ENCODE assay signal across 2 cellular contexts in the genomic region with DNA sequence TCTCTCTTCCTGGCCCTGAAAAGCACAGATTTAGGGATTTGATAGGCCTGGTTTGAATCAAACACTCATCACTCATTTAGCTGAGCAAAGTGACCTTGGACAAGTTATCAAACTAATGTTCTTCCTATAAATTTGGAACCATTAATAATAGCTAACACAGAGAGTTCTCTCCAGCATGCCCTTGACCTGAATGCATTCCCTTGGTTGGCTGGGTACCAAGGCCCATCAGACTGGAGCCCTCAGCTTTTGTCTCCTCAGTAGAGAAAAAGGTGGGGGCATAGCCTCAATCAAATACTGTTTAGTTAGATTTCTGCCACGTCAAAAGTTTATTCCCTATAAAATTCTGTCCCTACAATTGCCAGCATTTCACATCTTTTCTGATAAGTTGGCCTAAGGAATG.
TF ChIP-seq lines count a peak whose summit lies in the region.

No MANE protein-coding gene starts in this region.

TF ChIP-seq in GM23338, 12 proteins besides CTCF, POLR2A, EP300 and RAD21 (continues in another document):
- TF ChIP-seq ZNF114 (CRISPR knock-in tag; IDR thresholded peaks at IDR 0.05) (no peak), STAT1 (IDR thresholded peaks at IDR 0.05; ENCODE audit: unreplicated experiment) (no peak), EZH2 (IDR thresholded peaks at IDR 0.05; ENCODE audit: low read depth, unreplicated experiment) (no peak), JUNB (IDR thresholded peaks at IDR 0.05; ENCODE audit: unreplicated experiment) (no peak), ZNF331 (CRISPR knock-in tag; IDR thresholded peaks at IDR 0.05; ENCODE audit: low read depth) (no peak), CREB1 (CRISPR knock-in tag; IDR thresholded peaks at IDR 0.05; ENCODE audit: low read depth) (no peak), NANOG (IDR thresholded peaks at IDR 0.05; ENCODE audit: borderline replicate concordance) (no peak)
- TF ChIP-seq, protein P1, sequence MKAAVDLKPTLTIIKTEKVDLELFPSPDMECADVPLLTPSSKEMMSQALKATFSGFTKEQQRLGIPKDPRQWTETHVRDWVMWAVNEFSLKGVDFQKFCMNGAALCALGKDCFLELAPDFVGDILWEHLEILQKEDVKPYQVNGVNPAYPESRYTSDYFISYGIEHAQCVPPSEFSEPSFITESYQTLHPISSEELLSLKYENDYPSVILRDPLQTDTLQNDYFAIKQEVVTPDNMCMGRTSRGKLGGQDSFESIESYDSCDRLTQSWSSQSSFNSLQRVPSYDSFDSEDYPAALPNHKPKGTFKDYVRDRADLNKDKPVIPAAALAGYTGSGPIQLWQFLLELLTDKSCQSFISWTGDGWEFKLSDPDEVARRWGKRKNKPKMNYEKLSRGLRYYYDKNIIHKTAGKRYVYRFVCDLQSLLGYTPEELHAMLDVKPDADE (IDR thresholded peaks at IDR 0.05): no peak
- TF ChIP-seq, protein P2, sequence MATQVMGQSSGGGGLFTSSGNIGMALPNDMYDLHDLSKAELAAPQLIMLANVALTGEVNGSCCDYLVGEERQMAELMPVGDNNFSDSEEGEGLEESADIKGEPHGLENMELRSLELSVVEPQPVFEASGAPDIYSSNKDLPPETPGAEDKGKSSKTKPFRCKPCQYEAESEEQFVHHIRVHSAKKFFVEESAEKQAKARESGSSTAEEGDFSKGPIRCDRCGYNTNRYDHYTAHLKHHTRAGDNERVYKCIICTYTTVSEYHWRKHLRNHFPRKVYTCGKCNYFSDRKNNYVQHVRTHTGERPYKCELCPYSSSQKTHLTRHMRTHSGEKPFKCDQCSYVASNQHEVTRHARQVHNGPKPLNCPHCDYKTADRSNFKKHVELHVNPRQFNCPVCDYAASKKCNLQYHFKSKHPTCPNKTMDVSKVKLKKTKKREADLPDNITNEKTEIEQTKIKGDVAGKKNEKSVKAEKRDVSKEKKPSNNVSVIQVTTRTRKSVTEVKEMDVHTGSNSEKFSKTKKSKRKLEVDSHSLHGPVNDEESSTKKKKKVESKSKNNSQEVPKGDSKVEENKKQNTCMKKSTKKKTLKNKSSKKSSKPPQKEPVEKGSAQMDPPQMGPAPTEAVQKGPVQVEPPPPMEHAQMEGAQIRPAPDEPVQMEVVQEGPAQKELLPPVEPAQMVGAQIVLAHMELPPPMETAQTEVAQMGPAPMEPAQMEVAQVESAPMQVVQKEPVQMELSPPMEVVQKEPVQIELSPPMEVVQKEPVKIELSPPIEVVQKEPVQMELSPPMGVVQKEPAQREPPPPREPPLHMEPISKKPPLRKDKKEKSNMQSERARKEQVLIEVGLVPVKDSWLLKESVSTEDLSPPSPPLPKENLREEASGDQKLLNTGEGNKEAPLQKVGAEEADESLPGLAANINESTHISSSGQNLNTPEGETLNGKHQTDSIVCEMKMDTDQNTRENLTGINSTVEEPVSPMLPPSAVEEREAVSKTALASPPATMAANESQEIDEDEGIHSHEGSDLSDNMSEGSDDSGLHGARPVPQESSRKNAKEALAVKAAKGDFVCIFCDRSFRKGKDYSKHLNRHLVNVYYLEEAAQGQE (IDR thresholded peaks at IDR 0.05; ENCODE audit: unreplicated experiment): no peak
- TF ChIP-seq, protein P3, sequence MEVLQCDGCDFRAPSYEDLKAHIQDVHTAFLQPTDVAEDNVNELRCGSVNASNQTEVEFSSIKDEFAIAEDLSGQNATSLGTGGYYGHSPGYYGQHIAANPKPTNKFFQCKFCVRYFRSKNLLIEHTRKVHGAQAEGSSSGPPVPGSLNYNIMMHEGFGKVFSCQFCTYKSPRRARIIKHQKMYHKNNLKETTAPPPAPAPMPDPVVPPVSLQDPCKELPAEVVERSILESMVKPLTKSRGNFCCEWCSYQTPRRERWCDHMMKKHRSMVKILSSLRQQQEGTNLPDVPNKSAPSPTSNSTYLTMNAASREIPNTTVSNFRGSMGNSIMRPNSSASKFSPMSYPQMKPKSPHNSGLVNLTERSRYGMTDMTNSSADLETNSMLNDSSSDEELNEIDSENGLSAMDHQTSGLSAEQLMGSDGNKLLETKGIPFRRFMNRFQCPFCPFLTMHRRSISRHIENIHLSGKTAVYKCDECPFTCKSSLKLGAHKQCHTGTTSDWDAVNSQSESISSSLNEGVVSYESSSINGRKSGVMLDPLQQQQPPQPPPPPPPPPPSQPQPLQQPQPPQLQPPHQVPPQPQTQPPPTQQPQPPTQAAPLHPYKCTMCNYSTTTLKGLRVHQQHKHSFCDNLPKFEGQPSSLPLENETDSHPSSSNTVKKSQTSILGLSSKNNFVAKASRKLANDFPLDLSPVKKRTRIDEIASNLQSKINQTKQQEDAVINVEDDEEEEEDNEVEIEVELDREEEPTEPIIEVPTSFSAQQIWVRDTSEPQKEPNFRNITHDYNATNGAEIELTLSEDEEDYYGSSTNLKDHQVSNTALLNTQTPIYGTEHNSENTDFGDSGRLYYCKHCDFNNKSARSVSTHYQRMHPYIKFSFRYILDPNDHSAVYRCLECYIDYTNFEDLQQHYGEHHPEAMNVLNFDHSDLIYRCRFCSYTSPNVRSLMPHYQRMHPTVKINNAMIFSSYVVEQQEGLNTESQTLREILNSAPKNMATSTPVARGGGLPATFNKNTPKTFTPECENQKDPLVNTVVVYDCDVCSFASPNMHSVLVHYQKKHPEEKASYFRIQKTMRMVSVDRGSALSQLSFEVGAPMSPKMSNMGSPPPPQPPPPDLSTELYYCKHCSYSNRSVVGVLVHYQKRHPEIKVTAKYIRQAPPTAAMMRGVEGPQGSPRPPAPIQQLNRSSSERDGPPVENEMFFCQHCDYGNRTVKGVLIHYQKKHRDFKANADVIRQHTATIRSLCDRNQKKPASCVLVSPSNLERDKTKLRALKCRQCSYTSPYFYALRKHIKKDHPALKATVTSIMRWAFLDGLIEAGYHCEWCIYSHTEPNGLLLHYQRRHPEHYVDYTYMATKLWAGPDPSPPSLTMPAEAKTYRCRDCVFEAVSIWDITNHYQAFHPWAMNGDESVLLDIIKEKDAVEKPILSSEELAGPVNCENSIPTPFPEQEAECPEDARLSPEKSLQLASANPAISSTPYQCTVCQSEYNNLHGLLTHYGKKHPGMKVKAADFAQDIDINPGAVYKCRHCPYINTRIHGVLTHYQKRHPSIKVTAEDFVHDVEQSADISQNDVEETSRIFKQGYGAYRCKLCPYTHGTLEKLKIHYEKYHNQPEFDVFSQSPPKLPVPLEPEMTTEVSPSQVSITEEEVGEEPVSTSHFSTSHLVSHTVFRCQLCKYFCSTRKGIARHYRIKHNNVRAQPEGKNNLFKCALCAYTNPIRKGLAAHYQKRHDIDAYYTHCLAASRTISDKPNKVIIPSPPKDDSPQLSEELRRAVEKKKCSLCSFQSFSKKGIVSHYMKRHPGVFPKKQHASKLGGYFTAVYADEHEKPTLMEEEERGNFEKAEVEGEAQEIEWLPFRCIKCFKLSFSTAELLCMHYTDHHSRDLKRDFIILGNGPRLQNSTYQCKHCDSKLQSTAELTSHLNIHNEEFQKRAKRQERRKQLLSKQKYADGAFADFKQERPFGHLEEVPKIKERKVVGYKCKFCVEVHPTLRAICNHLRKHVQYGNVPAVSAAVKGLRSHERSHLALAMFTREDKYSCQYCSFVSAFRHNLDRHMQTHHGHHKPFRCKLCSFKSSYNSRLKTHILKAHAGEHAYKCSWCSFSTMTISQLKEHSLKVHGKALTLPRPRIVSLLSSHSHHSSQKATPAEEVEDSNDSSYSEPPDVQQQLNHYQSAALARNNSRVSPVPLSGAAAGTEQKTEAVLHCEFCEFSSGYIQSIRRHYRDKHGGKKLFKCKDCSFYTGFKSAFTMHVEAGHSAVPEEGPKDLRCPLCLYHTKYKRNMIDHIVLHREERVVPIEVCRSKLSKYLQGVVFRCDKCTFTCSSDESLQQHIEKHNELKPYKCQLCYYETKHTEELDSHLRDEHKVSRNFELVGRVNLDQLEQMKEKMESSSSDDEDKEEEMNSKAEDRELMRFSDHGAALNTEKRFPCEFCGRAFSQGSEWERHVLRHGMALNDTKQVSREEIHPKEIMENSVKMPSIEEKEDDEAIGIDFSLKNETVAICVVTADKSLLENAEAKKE (CRISPR knock-in tag; IDR thresholded peaks at IDR 0.05): no peak

TF ChIP-seq in SK-N-SH, 30 proteins besides CTCF, POLR2A, EP300 and RAD21:
- TF ChIP-seq TAF1 (IDR thresholded peaks at IDR 0.05; ENCODE audit: borderline replicate concordance, low read depth, low read length) (no peak), RCOR1 (IDR thresholded peaks at IDR 0.05; ENCODE audit: low read length) (no peak), FOXM1 (IDR thresholded peaks at IDR 0.05; ENCODE audit: low read depth) (no peak), MEF2A (IDR thresholded peaks at IDR 0.05; ENCODE audit: borderline replicate concordance, low read depth) (no peak), TCF12 (IDR thresholded peaks at IDR 0.05) (peak; percentile 24; the same call in 1 of the 2 replicates), SMC3 (IDR thresholded peaks at IDR 0.05; ENCODE audit: low read depth, low read length) (no peak), ELF1 (IDR thresholded peaks at IDR 0.05) (no peak)
- TF ChIP-seq, protein P4, sequence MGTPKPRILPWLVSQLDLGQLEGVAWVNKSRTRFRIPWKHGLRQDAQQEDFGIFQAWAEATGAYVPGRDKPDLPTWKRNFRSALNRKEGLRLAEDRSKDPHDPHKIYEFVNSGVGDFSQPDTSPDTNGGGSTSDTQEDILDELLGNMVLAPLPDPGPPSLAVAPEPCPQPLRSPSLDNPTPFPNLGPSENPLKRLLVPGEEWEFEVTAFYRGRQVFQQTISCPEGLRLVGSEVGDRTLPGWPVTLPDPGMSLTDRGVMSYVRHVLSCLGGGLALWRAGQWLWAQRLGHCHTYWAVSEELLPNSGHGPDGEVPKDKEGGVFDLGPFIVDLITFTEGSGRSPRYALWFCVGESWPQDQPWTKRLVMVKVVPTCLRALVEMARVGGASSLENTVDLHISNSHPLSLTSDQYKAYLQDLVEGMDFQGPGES (IDR thresholded peaks at IDR 0.05; ENCODE audit: low read depth, low read length): no peak
